1 cellular context compared by ENCODE assay signal in genomic region chr5:14208071-14209021, GRCh38.
TF ChIP-seq lines count a peak whose summit lies in the region.

No MANE protein-coding gene starts in this region.

TF ChIP-seq in GM12878, 131 proteins besides CTCF, POLR2A, EP300 and RAD21 (continued from another document):
- TF ChIP-seq SMARCA5 (IDR thresholded peaks at IDR 0.05) (peak; percentile 29; the same call in 1 of the 2 replicates), RUNX3 (IDR thresholded peaks at IDR 0.05; ENCODE audit: low read length) (peak; percentile 92), NR2C2 (IDR thresholded peaks at IDR 0.05; ENCODE audit: borderline replicate concordance, control insufficient read depth, insufficient read length, low read depth) (no peak), CBX5 (IDR thresholded peaks at IDR 0.05; ENCODE audit: low read depth) (peak; percentile 13; the same call in 1 of the 2 replicates), CEBPB (IDR thresholded peaks at IDR 0.05; ENCODE audit: borderline replicate concordance in 1 of 2, low read depth in 2 of 2, low read length in 2 of 2) (0 out of 4 replicates have a peak, but pooled peaks of 1 of the 2 experiments have one; percentile 56), MLLT1 (IDR thresholded peaks at IDR 0.05) (0 out of 2 replicates have a peak, but pooled peaks have one; percentile 40), POLR2AphosphoS5 (IDR thresholded peaks at IDR 0.05; ENCODE audit: low read length) (peak; percentile 82), ATF2 (IDR thresholded peaks at IDR 0.05; ENCODE audit: low read length) (peak; percentile 45), CREM (IDR thresholded peaks at IDR 0.05; ENCODE audit: low read depth) (0 out of 2 replicates have a peak, but pooled peaks have one; percentile 16), SMC3 (IDR thresholded peaks at IDR 0.05; ENCODE audit: borderline replicate concordance, low read length) (peak; percentile 41; the same call in 1 of the 2 replicates), BHLHE40 (IDR thresholded peaks at IDR 0.05; ENCODE audit: borderline replicate concordance in 1 of 2, low read depth in 2 of 2, low read length in 1 of 2) (0 out of 4 replicates have a peak, but pooled peaks of 1 of the 2 experiments have one; percentile 10), SP1 (IDR thresholded peaks at IDR 0.05; ENCODE audit: low read depth, low read length) (peak; percentile 11), MXI1 (IDR thresholded peaks at IDR 0.05; ENCODE audit: low read depth, low read length) (no peak; the same call in 1 of the 2 replicates), GATAD2B (conservative IDR thresholded peaks at IDR 0.05; ENCODE audit: low read depth) (peak; percentile 48; the same call in 1 of the 2 replicates), HCFC1 (IDR thresholded peaks at IDR 0.05; ENCODE audit: low read length) (no peak), NFXL1 (IDR thresholded peaks at IDR 0.05; ENCODE audit: borderline replicate concordance) (no peak), PML (IDR thresholded peaks at IDR 0.05; ENCODE audit: low read length) (peak; percentile 89), HSF1 (IDR thresholded peaks at IDR 0.05; ENCODE audit: low read depth, low read length) (0 out of 2 replicates have a peak, but pooled peaks have one; percentile 7), SREBF1 (IDR thresholded peaks at IDR 0.05; ENCODE audit: low read length) (no peak), TAF1 (IDR thresholded peaks at IDR 0.05; ENCODE audit: borderline replicate concordance, low read depth, low read length) (peak; percentile 54; the same call in 1 of the 2 replicates), IKZF1 (conservative IDR thresholded peaks at IDR 0.05) (peak; percentile 64), JUNB (IDR thresholded peaks at IDR 0.05) (peak; percentile 70), PBX3 (IDR thresholded peaks at IDR 0.05; ENCODE audit: insufficient replicate concordance, low read depth, low read length) (peak; percentile 20), NFIC (IDR thresholded peaks at IDR 0.05; ENCODE audit: low read depth, low read length) (peak; percentile 79), E2F4 (IDR thresholded peaks at IDR 0.05; ENCODE audit: low read depth, low read length) (no peak), NFYA (IDR thresholded peaks at IDR 0.05; ENCODE audit: borderline replicate concordance, low read depth, low read length) (peak; percentile 18; the same call in 1 of the 2 replicates), KLF5 (IDR thresholded peaks at IDR 0.05; ENCODE audit: partially characterized antibody) (peak; percentile 26), ZZZ3 (IDR thresholded peaks at IDR 0.05; ENCODE audit: control insufficient read depth, insufficient read length, low read depth) (no peak), SRF (IDR thresholded peaks at IDR 0.05; ENCODE audit: low read depth in 2 of 2, low read length in 2 of 2) (peak; percentile 43 to 92; a peak in 3 of 4 replicates), RELA (IDR thresholded peaks at IDR 0.05; ENCODE audit: borderline replicate concordance, partially characterized antibody) (no peak), NBN (IDR thresholded peaks at IDR 0.05) (peak; percentile 29; the same call in 1 of the 2 replicates), IKZF2 (IDR thresholded peaks at IDR 0.05) (peak; percentile 58 to 61), TCF7 (IDR thresholded peaks at IDR 0.05; ENCODE audit: borderline replicate concordance) (0 out of 2 replicates have a peak, but pooled peaks have one; percentile 25), MTA2 (IDR thresholded peaks at IDR 0.05; ENCODE audit: low read depth) (peak; percentile 51; the same call in 1 of the 2 replicates), CHD1 (IDR thresholded peaks at IDR 0.05; ENCODE audit: low read depth, low read length) (0 out of 2 replicates have a peak, but pooled peaks have one; percentile 67)
- TF ChIP-seq, protein P1, sequence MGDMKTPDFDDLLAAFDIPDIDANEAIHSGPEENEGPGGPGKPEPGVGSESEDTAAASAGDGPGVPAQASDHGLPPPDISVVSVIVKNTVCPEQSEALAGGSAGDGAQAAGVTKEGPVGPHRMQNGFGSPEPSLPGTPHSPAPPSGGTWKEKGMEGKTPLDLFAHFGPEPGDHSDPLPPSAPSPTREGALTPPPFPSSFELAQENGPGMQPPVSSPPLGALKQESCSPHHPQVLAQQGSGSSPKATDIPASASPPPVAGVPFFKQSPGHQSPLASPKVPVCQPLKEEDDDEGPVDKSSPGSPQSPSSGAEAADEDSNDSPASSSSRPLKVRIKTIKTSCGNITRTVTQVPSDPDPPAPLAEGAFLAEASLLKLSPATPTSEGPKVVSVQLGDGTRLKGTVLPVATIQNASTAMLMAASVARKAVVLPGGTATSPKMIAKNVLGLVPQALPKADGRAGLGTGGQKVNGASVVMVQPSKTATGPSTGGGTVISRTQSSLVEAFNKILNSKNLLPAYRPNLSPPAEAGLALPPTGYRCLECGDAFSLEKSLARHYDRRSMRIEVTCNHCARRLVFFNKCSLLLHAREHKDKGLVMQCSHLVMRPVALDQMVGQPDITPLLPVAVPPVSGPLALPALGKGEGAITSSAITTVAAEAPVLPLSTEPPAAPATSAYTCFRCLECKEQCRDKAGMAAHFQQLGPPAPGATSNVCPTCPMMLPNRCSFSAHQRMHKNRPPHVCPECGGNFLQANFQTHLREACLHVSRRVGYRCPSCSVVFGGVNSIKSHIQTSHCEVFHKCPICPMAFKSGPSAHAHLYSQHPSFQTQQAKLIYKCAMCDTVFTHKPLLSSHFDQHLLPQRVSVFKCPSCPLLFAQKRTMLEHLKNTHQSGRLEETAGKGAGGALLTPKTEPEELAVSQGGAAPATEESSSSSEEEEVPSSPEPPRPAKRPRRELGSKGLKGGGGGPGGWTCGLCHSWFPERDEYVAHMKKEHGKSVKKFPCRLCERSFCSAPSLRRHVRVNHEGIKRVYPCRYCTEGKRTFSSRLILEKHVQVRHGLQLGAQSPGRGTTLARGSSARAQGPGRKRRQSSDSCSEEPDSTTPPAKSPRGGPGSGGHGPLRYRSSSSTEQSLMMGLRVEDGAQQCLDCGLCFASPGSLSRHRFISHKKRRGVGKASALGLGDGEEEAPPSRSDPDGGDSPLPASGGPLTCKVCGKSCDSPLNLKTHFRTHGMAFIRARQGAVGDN (IDR thresholded peaks at IDR 0.05) = peak; percentile 30; the same call in 1 of the 2 replicates
- TF ChIP-seq, protein P2, sequence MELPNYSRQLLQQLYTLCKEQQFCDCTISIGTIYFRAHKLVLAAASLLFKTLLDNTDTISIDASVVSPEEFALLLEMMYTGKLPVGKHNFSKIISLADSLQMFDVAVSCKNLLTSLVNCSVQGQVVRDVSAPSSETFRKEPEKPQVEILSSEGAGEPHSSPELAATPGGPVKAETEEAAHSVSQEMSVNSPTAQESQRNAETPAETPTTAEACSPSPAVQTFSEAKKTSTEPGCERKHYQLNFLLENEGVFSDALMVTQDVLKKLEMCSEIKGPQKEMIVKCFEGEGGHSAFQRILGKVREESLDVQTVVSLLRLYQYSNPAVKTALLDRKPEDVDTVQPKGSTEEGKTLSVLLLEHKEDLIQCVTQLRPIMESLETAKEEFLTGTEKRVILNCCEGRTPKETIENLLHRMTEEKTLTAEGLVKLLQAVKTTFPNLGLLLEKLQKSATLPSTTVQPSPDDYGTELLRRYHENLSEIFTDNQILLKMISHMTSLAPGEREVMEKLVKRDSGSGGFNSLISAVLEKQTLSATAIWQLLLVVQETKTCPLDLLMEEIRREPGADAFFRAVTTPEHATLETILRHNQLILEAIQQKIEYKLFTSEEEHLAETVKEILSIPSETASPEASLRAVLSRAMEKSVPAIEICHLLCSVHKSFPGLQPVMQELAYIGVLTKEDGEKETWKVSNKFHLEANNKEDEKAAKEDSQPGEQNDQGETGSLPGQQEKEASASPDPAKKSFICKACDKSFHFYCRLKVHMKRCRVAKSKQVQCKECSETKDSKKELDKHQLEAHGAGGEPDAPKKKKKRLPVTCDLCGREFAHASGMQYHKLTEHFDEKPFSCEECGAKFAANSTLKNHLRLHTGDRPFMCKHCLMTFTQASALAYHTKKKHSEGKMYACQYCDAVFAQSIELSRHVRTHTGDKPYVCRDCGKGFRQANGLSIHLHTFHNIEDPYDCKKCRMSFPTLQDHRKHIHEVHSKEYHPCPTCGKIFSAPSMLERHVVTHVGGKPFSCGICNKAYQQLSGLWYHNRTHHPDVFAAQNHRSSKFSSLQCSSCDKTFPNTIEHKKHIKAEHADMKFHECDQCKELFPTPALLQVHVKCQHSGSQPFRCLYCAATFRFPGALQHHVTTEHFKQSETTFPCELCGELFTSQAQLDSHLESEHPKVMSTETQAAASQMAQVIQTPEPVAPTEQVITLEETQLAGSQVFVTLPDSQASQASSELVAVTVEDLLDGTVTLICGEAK (IDR thresholded peaks at IDR 0.05; ENCODE audit: borderline replicate concordance) = peak; percentile 50; the same call in 1 of the 2 replicates
